1 cellular context compared by ENCODE assay signal in genomic region chr12:46430340-46430948, GRCh38.
TF ChIP-seq lines count a peak whose summit lies in the region.

No MANE protein-coding gene starts in this region.

TF ChIP-seq in HEK293, 187 proteins besides CTCF, POLR2A, EP300 and RAD21 (continued from another document):
- 0 out of 2 replicates have a peak, but pooled peaks have one; percentile 37 for TF ChIP-seq ZNF335 (tag by site-specific recombination; conservative IDR thresholded peaks at IDR 0.05)
- 0 out of 2 replicates have a peak, but pooled peaks have one; percentile 17 for TF ChIP-seq SP3 (tag by site-specific recombination; IDR thresholded peaks at IDR 0.05)
- no peak for TF ChIP-seq ZNF585B (tag by site-specific recombination; IDR thresholded peaks at IDR 0.05)
- peak; percentile 40; the same call in 1 of the 2 replicates for TF ChIP-seq ZNF580 (tag by site-specific recombination; IDR thresholded peaks at IDR 0.05)
- TF ChIP-seq ZSCAN4 (tag by site-specific recombination; IDR thresholded peaks at IDR 0.05), result no peak
- peak; percentile 53; the same call in 1 of the 2 replicates for TF ChIP-seq PRDM6 (tag by site-specific recombination; IDR thresholded peaks at IDR 0.05)
- no peak for TF ChIP-seq KLF10 (tag by site-specific recombination; IDR thresholded peaks at IDR 0.05)
- 0 out of 2 replicates have a peak, but pooled peaks have one; percentile 62 for TF ChIP-seq ZEB2 (tag by site-specific recombination; IDR thresholded peaks at IDR 0.05)
- no peak for TF ChIP-seq ZNF426 (tag by site-specific recombination; IDR thresholded peaks at IDR 0.05)
- TF ChIP-seq ZNF692 (tag by site-specific recombination; IDR thresholded peaks at IDR 0.05), result 0 out of 2 replicates have a peak, but pooled peaks have one; percentile 20
- TF ChIP-seq ZXDB (tag by site-specific recombination; IDR thresholded peaks at IDR 0.05), result peak; percentile 47; the same call in 1 of the 2 replicates
- 0 out of 2 replicates have a peak, but pooled peaks have one; percentile 26 for TF ChIP-seq ZNF24 (tag by site-specific recombination; IDR thresholded peaks at IDR 0.05)
- peak; percentile 74; the same call in 1 of the 2 replicates for TF ChIP-seq ATF2 (tag by site-specific recombination; IDR thresholded peaks at IDR 0.05; ENCODE audit: low read depth)
- peak; percentile 65 for TF ChIP-seq ZNF629 (tag by site-specific recombination; IDR thresholded peaks at IDR 0.05)
- no peak for TF ChIP-seq ZNF16 (tag by site-specific recombination; IDR thresholded peaks at IDR 0.05; ENCODE audit: low read depth)
- 0 out of 2 replicates have a peak, but pooled peaks have one; percentile 68 for TF ChIP-seq ZNF558 (tag by site-specific recombination; IDR thresholded peaks at IDR 0.05)
- TF ChIP-seq ZNF449 (tag by site-specific recombination; IDR thresholded peaks at IDR 0.05), result no peak
- TF ChIP-seq TSHZ1 (tag by site-specific recombination; IDR thresholded peaks at IDR 0.05; ENCODE audit: borderline replicate concordance), result peak; percentile 25; the same call in 1 of the 2 replicates
- peak; percentile 43 for TF ChIP-seq PRDM10 (tag by site-specific recombination; IDR thresholded peaks at IDR 0.05)
- TF ChIP-seq SETDB1 (IDR thresholded peaks at IDR 0.05; ENCODE audit: insufficient read length, low read length), result no peak
- TF ChIP-seq ZNF366 (tag by site-specific recombination; conservative IDR thresholded peaks at IDR 0.05), result peak; percentile 41; the same call in 1 of the 2 replicates
- TF ChIP-seq ZNF48 (tag by site-specific recombination; IDR thresholded peaks at IDR 0.05), result no peak
- peak; percentile 57; the same call in 1 of the 2 replicates for TF ChIP-seq SP7 (tag by site-specific recombination; IDR thresholded peaks at IDR 0.05)
- TF ChIP-seq ZNF266 (tag by site-specific recombination; IDR thresholded peaks at IDR 0.05; ENCODE audit: low read depth), result no peak
- TF ChIP-seq ZNF544 (tag by site-specific recombination; IDR thresholded peaks at IDR 0.05), result no peak
- no peak for TF ChIP-seq ZNF704 (tag by site-specific recombination; IDR thresholded peaks at IDR 0.05)
